In the genomic region with DNA sequence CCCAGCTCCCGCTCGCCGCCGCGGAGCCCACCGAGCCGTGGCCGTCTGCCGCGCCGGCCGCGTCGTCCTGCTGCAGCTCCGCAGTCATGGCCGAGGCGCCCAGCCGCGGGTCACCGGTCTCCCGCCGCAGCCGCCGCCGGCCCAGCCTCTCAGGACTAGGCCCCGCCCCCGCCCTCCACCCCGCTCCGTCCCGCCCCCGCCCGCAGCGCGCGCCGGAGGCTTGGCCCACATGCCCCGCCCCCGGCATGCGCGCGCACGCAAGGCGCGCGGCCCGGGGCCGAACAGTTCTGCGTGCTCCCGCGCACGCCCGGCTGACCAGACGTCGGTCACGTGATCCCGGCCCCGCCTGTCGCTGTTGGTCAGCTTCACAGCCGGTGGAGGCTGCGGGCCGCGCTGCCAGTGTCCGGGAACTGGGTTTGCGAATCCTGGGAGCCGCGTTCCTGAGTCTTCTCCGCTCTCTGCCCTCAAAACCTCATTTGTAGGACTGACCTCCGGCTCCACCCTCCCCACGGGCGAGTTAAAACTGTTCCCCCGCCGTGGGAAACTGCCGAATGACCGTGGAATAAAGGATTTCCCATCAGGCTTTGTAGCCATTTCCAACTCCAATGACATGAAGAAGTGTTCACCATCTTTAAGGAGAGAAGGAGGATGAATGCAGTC, we compare ENCODE assay signal across 8 cellular contexts. TPM values are rescaled to one million over a fixed set of nuclear protein-coding genes. Genes with fewer than 3 reads are reported as not detected.
DNase-seq lines count a peak whose midpoint lies in the region; ATAC-seq and TF ChIP-seq lines count a peak whose summit lies in the region.

A gene with protein sequence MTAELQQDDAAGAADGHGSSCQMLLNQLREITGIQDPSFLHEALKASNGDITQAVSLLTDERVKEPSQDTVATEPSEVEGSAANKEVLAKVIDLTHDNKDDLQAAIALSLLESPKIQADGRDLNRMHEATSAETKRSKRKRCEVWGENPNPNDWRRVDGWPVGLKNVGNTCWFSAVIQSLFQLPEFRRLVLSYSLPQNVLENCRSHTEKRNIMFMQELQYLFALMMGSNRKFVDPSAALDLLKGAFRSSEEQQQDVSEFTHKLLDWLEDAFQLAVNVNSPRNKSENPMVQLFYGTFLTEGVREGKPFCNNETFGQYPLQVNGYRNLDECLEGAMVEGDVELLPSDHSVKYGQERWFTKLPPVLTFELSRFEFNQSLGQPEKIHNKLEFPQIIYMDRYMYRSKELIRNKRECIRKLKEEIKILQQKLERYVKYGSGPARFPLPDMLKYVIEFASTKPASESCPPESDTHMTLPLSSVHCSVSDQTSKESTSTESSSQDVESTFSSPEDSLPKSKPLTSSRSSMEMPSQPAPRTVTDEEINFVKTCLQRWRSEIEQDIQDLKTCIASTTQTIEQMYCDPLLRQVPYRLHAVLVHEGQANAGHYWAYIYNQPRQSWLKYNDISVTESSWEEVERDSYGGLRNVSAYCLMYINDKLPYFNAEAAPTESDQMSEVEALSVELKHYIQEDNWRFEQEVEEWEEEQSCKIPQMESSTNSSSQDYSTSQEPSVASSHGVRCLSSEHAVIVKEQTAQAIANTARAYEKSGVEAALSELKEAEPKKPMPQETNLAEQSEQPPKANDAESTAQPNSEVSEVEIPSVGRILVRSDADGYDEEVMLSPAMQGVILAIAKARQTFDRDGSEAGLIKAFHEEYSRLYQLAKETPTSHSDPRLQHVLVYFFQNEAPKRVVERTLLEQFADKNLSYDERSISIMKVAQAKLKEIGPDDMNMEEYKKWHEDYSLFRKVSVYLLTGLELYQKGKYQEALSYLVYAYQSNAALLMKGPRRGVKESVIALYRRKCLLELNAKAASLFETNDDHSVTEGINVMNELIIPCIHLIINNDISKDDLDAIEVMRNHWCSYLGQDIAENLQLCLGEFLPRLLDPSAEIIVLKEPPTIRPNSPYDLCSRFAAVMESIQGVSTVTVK (minus strand): TSS at position 159 of the 660 bp plus-strand sequence. CDS start 71 bp downstream, at position 88.

- no peaks in the 10 kb centered on the region for H3K9me2 ChIP-seq in OCI-LY7 (ENCODE audit: insufficient read depth, low read length)

- no peaks in the 10 kb centered on the region for H3K9me3 ChIP-seq in OCI-LY7 (ENCODE audit: low read length)
- H3K9me3 ChIP-seq in mucosa of descending colon, result no peaks in the 10 kb centered on the region

- peak within 1 kb of the TSS; percentile 68 for H3K27ac ChIP-seq in OCI-LY7 (ENCODE audit: low read depth, low read length, poor library complexity, severe bottlenecking)

- H3K4me2 ChIP-seq in OCI-LY7 (ENCODE audit: low read length), result peak within 1 kb of the TSS; percentile 82

- 0 out of 2 replicates have a peak, but pooled peaks cover 4% of the 10 kb centered on the region for H4K20me1 ChIP-seq in OCI-LY7 (ENCODE audit: insufficient read depth, low read length)

- CTCF ChIA-PET in OCI-LY7 (lab: Charles Lee; ENCODE audit: unreplicated experiment), result no interaction called here

- peak; percentile 76 for ATAC-seq in GM21526 (IDR thresholded peaks at IDR 0.05; ENCODE audit: low FRiP score, unreplicated experiment)
- peak; percentile 98 for ATAC-seq in mucosa of descending colon

- peaks cover 25% of the 10 kb centered on the region for H3K79me2 ChIP-seq in OCI-LY7 (ENCODE audit: insufficient read depth, low read depth, low read length)

- BruUV-seq in OCI-LY7 (replicated peaks; lab: Mats Ljungman, UMichigan), result no TSS peak

- peak within 1 kb of the TSS; percentile 91 for H2AFZ ChIP-seq in OCI-LY7 (ENCODE audit: low read length)

- POLR2A ChIA-PET in OCI-LY7 (lab: Charles Lee), result interaction anchor here (0.6 to 1.3 kb wide), 4 partner anchors 9 to 1343 kb away, joined by 3 to 5 read pairs (median 3); no protein-coding TSS in a partner anchor

- DNase-seq in DMS 273 treated with DMSO at 0.1 percent for 48 hours (lab: John Stamatoyannopoulos, UW) (peak; percentile 54), HuH-7 (ENCODE audit: low spot score) (peak; percentile 92), OCI-LY7 (ENCODE audit: low spot score) (peak; percentile 97), activated T-cell treated with anti-CD3 and anti-CD28 coated beads for 4 hours (peak; percentile 57), epithelial cell of esophagus (ENCODE audit: low read depth) (peak; percentile 92), mucosa of descending colon (peak; percentile 98)
- DNase-seq in stimulated activated CD8-positive, alpha-beta memory T cell treated with anti-CD3 and anti-CD28 coated beads, Interleukin-4, amount 100 ng/mL, for 1 hour (ENCODE audit: low read depth in 2 of 2, low spot score in 1 of 2), result peak; percentile 53 to 61

- intact Hi-C loops in OCI-LY7 (cut with micrococcal nuclease; ENCODE audit: unreplicated experiment) (loop anchor here (2.0 to 10.0 kb wide), 4 partner anchors 68 to 529 kb away; a partner anchor contains a TSS), mucosa of descending colon (cut with DNase I, micrococcal nuclease) (no loop called here)

- H3K4me3 ChIP-seq in OCI-LY7 (ENCODE audit: low read depth, low read length, poor library complexity, severe bottlenecking) (peak within 1 kb of the TSS; percentile 96), epithelial cell of esophagus (ENCODE audit: low read length) (peak within 1 kb of the TSS; percentile 83), mucosa of descending colon (peak within 1 kb of the TSS; percentile 61)

- TF ChIP-seq CTCF in OCI-LY7 (conservative IDR thresholded peaks at IDR 0.05; ENCODE audit: low read length) (no peak), epithelial cell of esophagus (IDR thresholded peaks at IDR 0.05; ENCODE audit: insufficient read depth, low read depth, low read length, missing control alignments) (no peak), mucosa of descending colon (IDR thresholded peaks at IDR 0.05) (no peak)

- H3K4me1 ChIP-seq in OCI-LY7 (ENCODE audit: insufficient read depth, low read length, poor library complexity, severe bottlenecking) (peaks cover 45% of the 10 kb centered on the region), mucosa of descending colon (ENCODE audit: low read depth) (peaks cover 9% of the 10 kb centered on the region)

- H3K36me3 ChIP-seq in OCI-LY7 (ENCODE audit: insufficient read depth, low read length), result peaks cover 15% of the 10 kb centered on the region; the same call in 1 of the 2 replicates
- H3K36me3 ChIP-seq in mucosa of descending colon (ENCODE audit: low read depth), result no peaks in the 10 kb centered on the region

RNA-seq across cellular contexts. Expression of the gene that starts here (rescaled TPM):
- 26.8 and 36.8 TPM in 2 replicates for total RNA-seq in OCI-LY7 (2014; rRNA removed; shearing (Covaris generic))
- total RNA-seq in OCI-LY7 (2022) (32.6 and 37.1 TPM in 2 replicates), mucosa of descending colon (10 to 100 TPM; 17.1 to 33.7 (median 20.2) TPM)

Comparison
In these comparisons a context has a peak if more than half of its experiments do, and no peak if none do; other contexts are left out.
1. Peak in every context shown above with its lines: DNase-seq, ATAC-seq, H3K4me3 ChIP-seq and H3K27ac ChIP-seq.